ENCODE assay signal across 23 cellular contexts in genomic region chr3:197249542-197249941, GRCh38. TPM values are rescaled to one million over a fixed set of nuclear protein-coding genes. Genes with fewer than 3 reads are reported as not detected.
A peak's percentile ranks its signal among the peaks of the same experiment; 100 is the strongest.
DNase-seq lines count a peak whose midpoint lies in the region; FAIRE-seq and TF ChIP-seq lines count a peak whose summit lies in the region.
"Had no signal": no experiment of that assay in that cellular context is flagged by ENCODE, and none has a peak within 500 bp of the region (broad histone marks: within the 10 kb centered on the region; RNA-seq: fewer than 3 reads in every experiment).

No MANE protein-coding gene starts in this region.

- CTCF ChIA-PET in HEK293 (lab: Yijun Ruan, JAX) = no interaction called here

- FAIRE-seq in urothelium cell line (lab: Jason Lieb, UNC) = no peak
- FAIRE-seq: D721Med, GM12878, GM19239 had no signal

- H3K9me3 ChIP-seq in HEK293 (ENCODE audit: control insufficient read depth, insufficient read depth, low read depth, low read length) = no peaks in the 10 kb centered on the region

- H3K36me3 ChIP-seq in HEK293 (ENCODE audit: control insufficient read depth in 2 of 2, insufficient read depth in 1 of 2, low read length in 2 of 2) = peaks cover 0 to 19% of the 10 kb centered on the region in 2 experiments; a peak in 2 of 3 replicates
- H3K36me3 ChIP-seq in brain microvascular endothelial cell (replicated peaks) = peaks cover 28% of the 10 kb centered on the region

- H3K27ac ChIP-seq in HEK293 (ENCODE audit: extremely low read depth, low read depth, low read length) (no peak overlapping the region), brain microvascular endothelial cell (no peak overlapping the region)
- H3K27ac ChIP-seq: 22Rv1, BLaER1, C4-2B had no signal

- TF ChIP-seq CTCF in HEK293 (tag by site-specific recombination; IDR thresholded peaks at IDR 0.05) = no peak
- no peak for TF ChIP-seq CTCF in fibroblast of the aortic adventitia (IDR thresholded peaks at IDR 0.05; ENCODE audit: insufficient read depth, low read length)
- no peak for TF ChIP-seq CTCF in brain microvascular endothelial cell (IDR thresholded peaks at IDR 0.05; ENCODE audit: low read depth, low read length, missing control alignments)

- DNase-seq in Caki2 (ENCODE audit: low read depth) = peak; percentile 17
- peak; percentile 9 for DNase-seq in amniotic epithelial cell (ENCODE audit: low read depth)
- DNase-seq in fibroblast of the aortic adventitia (ENCODE audit: low read depth) = peak; percentile 6
- DNase-seq in brain microvascular endothelial cell = no peak
- no peak for DNase-seq in NCI-H82 treated with DMSO at 0.1 percent for 48 hours (lab: John Stamatoyannopoulos, UW; ENCODE audit: unreplicated experiment)
- DNase-seq in SW 1271 (lab: John Stamatoyannopoulos, UW) = no peak
- DNase-seq in urothelium cell line (ENCODE audit: low spot score) = no peak
- DNase-seq: Caco-2; CD4-positive, CD25-positive, alpha-beta regulatory T cell; CD8-positive, alpha-beta T cell; DMS 273 treated with DMSO at 0.1 percent for 48 hours; DMS79; EL; GDM1 had no signal

- POLR2A ChIA-PET in HEK293 (lab: Yijun Ruan, JAX) = no interaction called here

- in situ Hi-C loops in Caki2 (cut with HindIII; ENCODE audit: low pct_unique_long_range_greater_than_20kb, low sequenced_read_pairs) = no loop called here
- in situ Hi-C loops in brain microvascular endothelial cell (cut with HindIII; ENCODE audit: low pct_ligation_motif_present, low sequenced_read_pairs) = no loop called here

- H3K4me1 ChIP-seq in HEK293 (ENCODE audit: control insufficient read depth, insufficient read depth, low read length) = no peaks in the 10 kb centered on the region
- H3K4me1 ChIP-seq: Caco-2, HAP-1 had no signal

- no peaks in the 10 kb centered on the region for H3K27me3 ChIP-seq in brain microvascular endothelial cell (replicated peaks)
- H3K27me3 ChIP-seq: BLaER1 had no signal

- H3K4me3 ChIP-seq in HEK293 (ENCODE audit: low read depth, low read length) (no peak overlapping the region), fibroblast of the aortic adventitia (ENCODE audit: low read depth, low read length) (no peak overlapping the region), brain microvascular endothelial cell (ENCODE audit: low read depth, low read length) (no peak overlapping the region)
- H3K4me3 ChIP-seq: BLaER1, GM12878, GM23338, HAP-1 had no signal

TF ChIP-seq in HEK293, 187 proteins besides CTCF, POLR2A, EP300 and RAD21:
- peak; percentile 59 for TF ChIP-seq SETDB1 (IDR thresholded peaks at IDR 0.05; ENCODE audit: insufficient read length, low read length)
- no peak for TF ChIP-seq ZNF585B (tag by site-specific recombination; IDR thresholded peaks at IDR 0.05)

RNA-seq across cellular contexts. Expression of gene DLG1, which starts 48.9 kb away (rescaled TPM):
- 17.4 and 21.4 TPM in 2 replicates for total RNA-seq in Caki2 (2014; rRNA removed; shearing (Covaris generic); ENCODE audit: low replicate concordance)
- total RNA-seq in fibroblast of the aortic adventitia (ENCODE audit: low replicate concordance) = 47.3 and 49.6 TPM in 2 replicates

Comparison
In these comparisons a context has a peak if more than half of its experiments do, and no peak if none do; other contexts are left out.
1. DNase-seq: peak in Caki2 (single experiment), amniotic epithelial cell (single experiment) and fibroblast of the aortic adventitia (single experiment); none in brain microvascular endothelial cell (single experiment), NCI-H82 treated with DMSO at 0.1 percent for 48 hours (single experiment), SW 1271 (0 of 2) and urothelium cell line (single experiment).